Comparison of ENCODE assay signal across 9 cellular contexts in genomic region chr12:120266180-120266535, GRCh38. TPM values are rescaled to one million over a fixed set of nuclear protein-coding genes. Genes with fewer than 3 reads are reported as not detected.
DNase-seq lines count a peak whose midpoint lies in the region; ATAC-seq and TF ChIP-seq lines count a peak whose summit lies in the region.
"Had no signal": no experiment of that assay in that cellular context is flagged by ENCODE, and none has a peak within 500 bp of the region (broad histone marks: within the 10 kb centered on the region; RNA-seq: fewer than 3 reads in every experiment).

No MANE protein-coding gene starts in this region.

- no peaks in the 10 kb centered on the region for H3K9me3 ChIP-seq in PC-3 (ENCODE audit: low read length)
- no peaks in the 10 kb centered on the region for H3K9me3 ChIP-seq in endodermal cell (ENCODE audit: control insufficient read depth, low read length)
- H3K9me3 ChIP-seq in skeletal muscle tissue (ENCODE audit: control insufficient read depth in 3 of 3, low read length in 3 of 3): no peaks in the 10 kb centered on the region

- H3K36me3 Mint-ChIP-seq in activated CD4-positive, alpha-beta T cell treated with anti-CD3 and anti-CD28 coated beads for 36 hours (ENCODE audit: low read depth): peaks cover 6% of the 10 kb centered on the region
- H3K36me3 Mint-ChIP-seq in endodermal cell (ENCODE audit: low read depth): no peaks in the 10 kb centered on the region

- intact Hi-C loops in activated CD4-positive, alpha-beta T cell treated with anti-CD3 and anti-CD28 coated beads for 36 hours (cut with DNase I, micrococcal nuclease): no loop called here
- intact Hi-C loops in PC-3 (cut with micrococcal nuclease): no loop called here

- no peak for ATAC-seq in activated CD4-positive, alpha-beta T cell treated with anti-CD3 and anti-CD28 coated beads for 36 hours
- ATAC-seq in PC-3: no peak
- ATAC-seq in HG03378 (IDR thresholded peaks at IDR 0.05; ENCODE audit: unreplicated experiment): no peak
- no peak for ATAC-seq in HG03159 (IDR thresholded peaks at IDR 0.05; ENCODE audit: unreplicated experiment)

- H3K4me1 ChIP-seq in PC-3 (ENCODE audit: insufficient read depth, low read length) (peaks cover 22% of the 10 kb centered on the region), endodermal cell (ENCODE audit: control insufficient read depth, insufficient read depth, low read length) (peaks cover 17% of the 10 kb centered on the region), skeletal muscle tissue (ENCODE audit: control insufficient read depth in 3 of 3, insufficient read depth in 3 of 3, low read length in 3 of 3) (peaks cover 41 to 44% (median 42%) of the 10 kb centered on the region in 3 donors)

- H3K36me3 ChIP-seq in PC-3 (ENCODE audit: low read depth, low read length): peaks cover 16% of the 10 kb centered on the region
- no peaks in the 10 kb centered on the region for H3K36me3 ChIP-seq in endodermal cell (ENCODE audit: control insufficient read depth, insufficient read depth, low read length)
- H3K36me3 ChIP-seq in skeletal muscle tissue (ENCODE audit: control insufficient read depth in 3 of 3, insufficient read depth in 3 of 3, low read length in 3 of 3): no peaks in the 10 kb centered on the region

- H3K27ac ChIP-seq in PC-3 (ENCODE audit: low read length) (no peak overlapping the region), endodermal cell (ENCODE audit: low read depth, low read length) (no peak overlapping the region), skeletal muscle tissue (ENCODE audit: low read depth, low read length) (peak overlapping the region; percentile 69)

- no peak overlapping the region for H3K9ac ChIP-seq in PC-3 (ENCODE audit: low read length)
- no peak overlapping the region for H3K9ac ChIP-seq in endodermal cell (ENCODE audit: extremely low read depth, low read length, poor library complexity, severe bottlenecking)
- peak overlapping the region in 2 of 3 donors; percentile 33 to 62 for H3K9ac ChIP-seq in skeletal muscle tissue (ENCODE audit: low read depth in 1 of 3, low read length in 3 of 3)

- WGBS in endodermal cell (ENCODE audit: insufficient coverage in 1 of 2, insufficient read length in 1 of 2), 2 experiments: 71 to 84% methylated on average over 3 to 4 of the region's 5 CpGs

- H3K9me3 Mint-ChIP-seq in activated CD4-positive, alpha-beta T cell treated with anti-CD3 and anti-CD28 coated beads for 36 hours (ENCODE audit: low read depth): no peaks in the 10 kb centered on the region
- no peaks in the 10 kb centered on the region for H3K9me3 Mint-ChIP-seq in endodermal cell

- CTCF ChIA-PET in activated CD4-positive, alpha-beta T cell treated with anti-CD3 and anti-CD28 coated beads for 36 hours (lab: Charles Lee): interaction anchor here (0.6 to 24.9 kb wide), 12 partner anchors 8 to 236 kb away, joined by 3 to 518 read pairs (median 9); partner anchors contain the start of genes RNU4-2 and RPLP0
- CTCF ChIA-PET in PC-3 (lab: Charles Lee): interaction anchor here (0.6 to 6.5 kb wide), 6 partner anchors 28 to 244 kb away, joined by 3 to 142 read pairs (median 8); partner anchors contain the start of gene RPLP0

- TF ChIP-seq CTCF in PC-3 (conservative IDR thresholded peaks at IDR 0.05; ENCODE audit: low read depth, low read length) (no peak), endodermal cell (conservative IDR thresholded peaks at IDR 0.05) (no peak)

- no TSS peak for BruUV-seq in PC-3 (replicated peaks; lab: Mats Ljungman, UMichigan)

- H3K27me3 ChIP-seq in PC-3 (ENCODE audit: low read length) (no peaks in the 10 kb centered on the region), endodermal cell (ENCODE audit: control insufficient read depth, insufficient read depth, low read length, poor library complexity, severe bottlenecking) (no peaks in the 10 kb centered on the region), skeletal muscle tissue (ENCODE audit: control insufficient read depth in 3 of 3, insufficient read depth in 3 of 3, low read length in 3 of 3) (no peaks in the 10 kb centered on the region)

- H3K4me2 ChIP-seq in PC-3 (ENCODE audit: low read length): 0 out of 2 replicates have a peak overlapping the region, but pooled peaks have one; percentile 25

- H3K9me2 ChIP-seq in PC-3 (replicated peaks; ENCODE audit: low read length): no peaks in the 10 kb centered on the region

- H3K79me2 ChIP-seq in PC-3 (ENCODE audit: low read length): peaks cover 44% of the 10 kb centered on the region

- DNase-seq in activated CD4-positive, alpha-beta T cell treated with anti-CD3 and anti-CD28 coated beads for 36 hours: no peak
- no peak for DNase-seq in activated CD4-positive, alpha-beta T cell treated with anti-CD3 and anti-CD28 coated beads, Interleukin-2, amount 50 U/mL, for 1 hour
- DNase-seq in PC-3 (no peak), endodermal cell (no peak), RPMI8226 (no peak)

- H3K4me3 ChIP-seq in PC-3 (ENCODE audit: low read length) (no peak overlapping the region), endodermal cell (ENCODE audit: low read length) (no peak overlapping the region), skeletal muscle tissue (ENCODE audit: low read length in 3 of 3) (peak overlapping the region; percentile 38 to 63 (median 43))

- H3K27me3 Mint-ChIP-seq in activated CD4-positive, alpha-beta T cell treated with anti-CD3 and anti-CD28 coated beads for 36 hours: no peaks in the 10 kb centered on the region
- no peaks in the 10 kb centered on the region for H3K27me3 Mint-ChIP-seq in endodermal cell (ENCODE audit: insufficient read depth)

- POLR2A ChIA-PET in activated CD4-positive, alpha-beta T cell treated with anti-CD3 and anti-CD28 coated beads for 36 hours (lab: Charles Lee): interaction anchor here (0.7 to 7.3 kb wide), 4 partner anchors 25 to 68 kb away, joined by 3 to 117 read pairs (median 54); partner anchors contain the start of genes RNU4-1, RNU4-2 and RPLP0
- POLR2A ChIA-PET in PC-3 (lab: Charles Lee; ENCODE audit: unreplicated experiment): interaction anchor here (1.1 to 3.3 kb wide), 4 partner anchors 9 to 65 kb away, joined by 7 to 73 read pairs (median 42); partner anchors contain the start of genes RNU4-2 and RPLP0

- peak overlapping the region; percentile 74 for H3K27ac Mint-ChIP-seq in activated CD4-positive, alpha-beta T cell treated with anti-CD3 and anti-CD28 coated beads for 36 hours
- H3K27ac Mint-ChIP-seq in endodermal cell: no peak overlapping the region

- no peak overlapping the region; the same call in 1 of the 2 replicates for H2AFZ ChIP-seq in PC-3 (ENCODE audit: low read length)

- H3K4me3 Mint-ChIP-seq in activated CD4-positive, alpha-beta T cell treated with anti-CD3 and anti-CD28 coated beads for 36 hours: peak overlapping the region; percentile 95
- H3K4me3 Mint-ChIP-seq in endodermal cell: peak overlapping the region; percentile 85

- 0 out of 2 replicates have a peak, but pooled peaks cover 4% of the 10 kb centered on the region for H4K20me1 ChIP-seq in PC-3 (ENCODE audit: low read length)

- H3K4me1 Mint-ChIP-seq in activated CD4-positive, alpha-beta T cell treated with anti-CD3 and anti-CD28 coated beads for 36 hours: peaks cover 41% of the 10 kb centered on the region
- peaks cover 25% of the 10 kb centered on the region for H3K4me1 Mint-ChIP-seq in endodermal cell

- H3F3A ChIP-seq in PC-3 (ENCODE audit: low read length, unreplicated experiment): peaks cover 11% of the 10 kb centered on the region

RNA-seq across cellular contexts. Expression of gene PXN, which starts 0.6 kb away (rescaled TPM):
- total RNA-seq in activated CD4-positive, alpha-beta T cell treated with anti-CD3 and anti-CD28 coated beads for 36 hours: 100 to 1,000 TPM in 1 of 2 experiments, 10 to 100 TPM in 1; 74.5 to 104 TPM
- total RNA-seq in PC-3 (2014; rRNA removed) (313 and 413 TPM in 2 replicates), endodermal cell (10 to 100 TPM; 58.4 to 92.7 TPM), skeletal muscle tissue (20.9 TPM)
- polyA plus RNA-seq in endodermal cell (2013, experiment 1 of 2): 42.1 TPM
- 44.5 TPM for polyA plus RNA-seq in endodermal cell (2013, experiment 2 of 2)

RNA-seq across cellular contexts. Expression of gene RNU4-2, which starts 25.5 kb away (rescaled TPM):
- 1,000 to 10,000 TPM in 1 of 2 experiments, 100 to 1,000 TPM in 1; 385 to 1,689 TPM for total RNA-seq in activated CD4-positive, alpha-beta T cell treated with anti-CD3 and anti-CD28 coated beads for 36 hours
- total RNA-seq in PC-3 (2014; rRNA removed): under 0.01 TPM in 2 replicates
- total RNA-seq in endodermal cell: 1,000 to 10,000 TPM; 4,079 to 4,491 TPM
- polyA plus RNA-seq in endodermal cell (2013, experiment 1 of 2): 4,451 TPM
- polyA plus RNA-seq in endodermal cell (2013, experiment 2 of 2): 8,189 TPM
- total RNA-seq in skeletal muscle tissue: under 0.01 TPM

RNA-seq across cellular contexts. Expression of gene RNU4-1, which starts 26.9 kb away (rescaled TPM):
- 1,000 to 10,000 TPM in 1 of 2 experiments, 100 to 1,000 TPM in 1; 323 to 1,150 TPM for total RNA-seq in activated CD4-positive, alpha-beta T cell treated with anti-CD3 and anti-CD28 coated beads for 36 hours
- total RNA-seq in PC-3 (2014; rRNA removed) (under 0.01 TPM in 2 replicates), endodermal cell (1,000 to 10,000 TPM; 4,032 to 4,837 TPM), skeletal muscle tissue (under 0.01 TPM)
- polyA plus RNA-seq in endodermal cell (2013, experiment 1 of 2): 3,234 TPM
- 5,800 TPM for polyA plus RNA-seq in endodermal cell (2013, experiment 2 of 2)
- total RNA-seq: SK-MEL-5 had no signal

RNA-seq across cellular contexts. Expression of gene SIRT4, which starts 36.0 kb away (rescaled TPM):
- total RNA-seq in activated CD4-positive, alpha-beta T cell treated with anti-CD3 and anti-CD28 coated beads for 36 hours: 1 to 10 TPM; 2.2 to 4.0 TPM
- total RNA-seq in PC-3 (2014; rRNA removed) (0.98 and 1.9 TPM in 2 replicates), endodermal cell (1 to 10 TPM; 2.3 to 2.7 TPM), skeletal muscle tissue (3.7 TPM)
- polyA plus RNA-seq in endodermal cell (2013, experiment 1 of 2): 2.8 TPM
- 4.0 TPM for polyA plus RNA-seq in endodermal cell (2013, experiment 2 of 2)

Comparison
In these comparisons a context has a peak if more than half of its experiments do, and no peak if none do; other contexts are left out.
1. H3K4me3 ChIP-seq: peak in skeletal muscle tissue (3 of 3); none in PC-3 (single experiment) and endodermal cell (single experiment).
2. H3K9ac ChIP-seq: peak in skeletal muscle tissue (2 of 3); none in PC-3 (single experiment) and endodermal cell (single experiment).
3. RNA of gene RNU4-2, which starts 25.5 kb away (total RNA-seq): 4,079 to 4,491 TPM in endodermal cell and 385 to 1,689 TPM in activated CD4-positive, alpha-beta T cell treated with anti-CD3 and anti-CD28 coated beads for 36 hours; under 0.01 TPM in PC-3 and under 0.01 TPM in skeletal muscle tissue (single experiment); every median in the first group is over 100 times any median in the second.
4. RNA of gene RNU4-1, which starts 26.9 kb away (total RNA-seq): 4,032 to 4,837 TPM in endodermal cell and 323 to 1,150 TPM in activated CD4-positive, alpha-beta T cell treated with anti-CD3 and anti-CD28 coated beads for 36 hours; under 0.01 TPM in PC-3 and under 0.01 TPM in skeletal muscle tissue (single experiment); every median in the first group is over 100 times any median in the second.